14 cellular contexts compared by ENCODE assay signal in genomic region chr9:133514475-133515239, GRCh38. TPM values are rescaled to one million over a fixed set of nuclear protein-coding genes. Genes with fewer than 3 reads are reported as not detected.
A peak's percentile ranks its signal among the peaks of the same experiment; 100 is the strongest.
DNase-seq lines count a peak whose midpoint lies in the region; ATAC-seq and TF ChIP-seq lines count a peak whose summit lies in the region.
"Had no signal": no experiment of that assay in that cellular context is flagged by ENCODE, and none has a peak within 500 bp of the region (broad histone marks: within the 10 kb centered on the region; RNA-seq: fewer than 3 reads in every experiment).

No MANE protein-coding gene starts in this region.

- DNase-seq in NCI-H1105 treated with DMSO at 0.1 percent for 48 hours (lab: John Stamatoyannopoulos, UW) = peak; percentile 77
- DNase-seq in anterior cingulate cortex (lab: John Stamatoyannopoulos, UW) = peak in 41 of 58 donors; percentile 15 to 78 (median 54)
- DNase-seq in medulla oblongata (ENCODE audit: extremely low spot score) = peak; percentile 72
- DNase-seq in left colon = no peak
- DNase-seq in AG08396 (ENCODE audit: low spot score) = no peak
- DNase-seq in OCI-LY7 (ENCODE audit: low spot score) = no peak
- DNase-seq in cerebellar nuclear complex (lab: John Stamatoyannopoulos, UW) = no peak
- DNase-seq: NCI-H1048, T-helper 17 cell had no signal

- H4K20me1 ChIP-seq in BLaER1 (no peaks in the 10 kb centered on the region), OCI-LY7 (ENCODE audit: insufficient read depth, low read length) (no peaks in the 10 kb centered on the region)

- no peaks in the 10 kb centered on the region for H3K9me2 ChIP-seq in OCI-LY7 (ENCODE audit: insufficient read depth, low read length)

- H3K9me3 ChIP-seq in BLaER1 (no peaks in the 10 kb centered on the region), OCI-LY7 (ENCODE audit: low read length) (no peaks in the 10 kb centered on the region)

- no TSS peak for BruUV-seq in OCI-LY7 (replicated peaks; lab: Mats Ljungman, UMichigan)

- H3K4me3 ChIP-seq in BLaER1 = no peak overlapping the region
- H3K4me3 ChIP-seq in OCI-LY7 (ENCODE audit: low read depth, low read length, poor library complexity, severe bottlenecking) = no peak overlapping the region

- no peak for ATAC-seq in left colon
- ATAC-seq: T-helper 17 cell had no signal

- H2AFZ ChIP-seq in OCI-LY7 (ENCODE audit: low read length) = no peak overlapping the region

- H3K4me2 ChIP-seq in BLaER1 (peak overlapping the region; percentile 36; the same call in 1 of the 2 replicates), OCI-LY7 (ENCODE audit: low read length) (no peak overlapping the region)

- CTCF ChIA-PET in OCI-LY7 (lab: Charles Lee; ENCODE audit: unreplicated experiment) = no interaction called here

- H3K79me2 ChIP-seq in OCI-LY7 (ENCODE audit: insufficient read depth, low read depth, low read length) = no peaks in the 10 kb centered on the region

- no peak overlapping the region for H3K9ac ChIP-seq in BLaER1

- H3K27ac ChIP-seq in BLaER1 = no peak overlapping the region
- no peak overlapping the region for H3K27ac ChIP-seq in OCI-LY7 (ENCODE audit: low read depth, low read length, poor library complexity, severe bottlenecking)

- intact Hi-C loops in left colon (cut with DNase I, micrococcal nuclease) (no loop called here), OCI-LY7 (cut with micrococcal nuclease; ENCODE audit: unreplicated experiment) (no loop called here)

- no peak for TF ChIP-seq CTCF in OCI-LY7 (conservative IDR thresholded peaks at IDR 0.05; ENCODE audit: low read length)

- H3K4me1 ChIP-seq in BLaER1 = peaks cover 11% of the 10 kb centered on the region
- no peaks in the 10 kb centered on the region for H3K4me1 ChIP-seq in OCI-LY7 (ENCODE audit: insufficient read depth, low read length, poor library complexity, severe bottlenecking)

- POLR2A ChIA-PET in OCI-LY7 (lab: Charles Lee) = no interaction called here

- no peaks in the 10 kb centered on the region for H3K36me3 ChIP-seq in BLaER1
- no peaks in the 10 kb centered on the region for H3K36me3 ChIP-seq in OCI-LY7 (ENCODE audit: insufficient read depth, low read length)

- H3K27me3 ChIP-seq in BLaER1 = no peaks in the 10 kb centered on the region

RNA-seq across cellular contexts. Expression of gene MYMK, which starts 10.1 kb away (rescaled TPM):
- total RNA-seq in left colon (not detected), OCI-LY7 (2022) (not detected in 2 replicates)
- total RNA-seq in OCI-LY7 (2014; rRNA removed; shearing (Covaris generic)) = not detected in 2 replicates
- total RNA-seq: activated T-helper 2 cell treated with anti-CD3 and anti-CD28 coated beads, Interferon-gamma antibody, Interleukin-2, Interleukin-4, amounts not matched to agents 10 μg/mL and 5 μg/mL and 100 μg/mL, durations not matched to agents 14 hours and 24 hours and 36 hours; bronchial epithelial cell; mesenteric fat pad; progenitor cell of endocrine pancreas; T-helper 17 cell had no signal

RNA-seq across cellular contexts. Expression of gene ADAMTSL2, which starts 19.8 kb away (rescaled TPM):
- total RNA-seq in left colon (1 to 10 TPM; 1.2 to 1.3 TPM), OCI-LY7 (2022) (not detected in 2 replicates)
- total RNA-seq in OCI-LY7 (2014; rRNA removed; shearing (Covaris generic)) = 0.88 and 1.0 TPM in 2 replicates
- total RNA-seq: activated T-helper 2 cell treated with anti-CD3 and anti-CD28 coated beads, Interferon-gamma antibody, Interleukin-2, Interleukin-4, amounts not matched to agents 10 μg/mL and 5 μg/mL and 100 μg/mL, durations not matched to agents 14 hours and 24 hours and 36 hours; bronchial epithelial cell; T-helper 17 cell had no signal

RNA-seq across cellular contexts. Expression of gene SLC2A6, which starts 35.8 kb away (rescaled TPM):
- total RNA-seq in left colon (1 to 10 TPM; 1.6 to 2.9 TPM), OCI-LY7 (2022) (42.1 and 51.0 TPM in 2 replicates)
- 45.2 and 52.9 TPM in 2 replicates for total RNA-seq in OCI-LY7 (2014; rRNA removed; shearing (Covaris generic))

RNA-seq across cellular contexts. Expression of gene CACFD1, which starts 54.9 kb away (rescaled TPM):
- total RNA-seq in left colon (10 to 100 TPM; 66.1 to 75.4 TPM), OCI-LY7 (2022) (16.7 and 19.2 TPM in 2 replicates)
- 14.9 and 17.2 TPM in 2 replicates for total RNA-seq in OCI-LY7 (2014; rRNA removed; shearing (Covaris generic))

Comparison
In these comparisons a context has a peak if more than half of its experiments do, and no peak if none do; other contexts are left out.
1. DNase-seq: peak in NCI-H1105 treated with DMSO at 0.1 percent for 48 hours (single experiment), anterior cingulate cortex (41 of 58) and medulla oblongata (single experiment); none in left colon (0 of 2), AG08396 (single experiment), OCI-LY7 (single experiment) and cerebellar nuclear complex (0 of 2).
2. RNA of gene SLC2A6, which starts 35.8 kb away (total RNA-seq): 42.1 to 52.9 TPM in OCI-LY7; 1.6 to 2.9 TPM in left colon; every median in the first group is over 10 times any median in the second.